In genomic region chr14:71855399-71856036, GRCh38 we compare ENCODE assay signal across 9 cellular contexts.
A peak's percentile ranks its signal among the peaks of the same experiment; 100 is the strongest.
DNase-seq lines count a peak whose midpoint lies in the region; ATAC-seq, FAIRE-seq and TF ChIP-seq lines count a peak whose summit lies in the region.
"Had no signal": no experiment of that assay in that cellular context is flagged by ENCODE, and none has a peak within 500 bp of the region (broad histone marks: within the 10 kb centered on the region; RNA-seq: fewer than 3 reads in every experiment).

No MANE protein-coding gene starts in this region.

- H3K4me1 Mint-ChIP-seq in activated naive CD4-positive, alpha-beta T cell treated with anti-CD3 and anti-CD28 coated beads for 36 hours (ENCODE audit: low read depth): peaks cover 4% of the 10 kb centered on the region
- H3K4me1 Mint-ChIP-seq: activated naive CD4-positive, alpha-beta T cell treated with anti-CD3 and anti-CD28 coated beads, Interleukin-2, amount 50 U/mL, for 24 hours had no signal

- no peak overlapping the region for H3K4me3 Mint-ChIP-seq in activated naive CD4-positive, alpha-beta T cell treated with anti-CD3 and anti-CD28 coated beads for 36 hours
- H3K4me3 Mint-ChIP-seq: activated naive CD4-positive, alpha-beta T cell treated with anti-CD3 and anti-CD28 coated beads, Interleukin-2, amount 50 U/mL, for 24 hours had no signal

- H3K9me3 Mint-ChIP-seq in activated naive CD4-positive, alpha-beta T cell treated with anti-CD3 and anti-CD28 coated beads for 36 hours: peaks cover 2% of the 10 kb centered on the region
- H3K9me3 Mint-ChIP-seq: activated naive CD4-positive, alpha-beta T cell treated with anti-CD3 and anti-CD28 coated beads, Interleukin-2, amount 50 U/mL, for 24 hours had no signal

- CTCF ChIA-PET in activated naive CD4-positive, alpha-beta T cell treated with anti-CD3 and anti-CD28 coated beads for 36 hours (lab: Charles Lee): interaction anchor here (0.5 to 2.6 kb wide), 12 partner anchors 9 to 1649 kb away, joined by 3 to 11 read pairs (median 5); no protein-coding TSS in a partner anchor

- ATAC-seq in Right ventricle myocardium superior (ENCODE audit: poor library complexity) (no peak), HG03565 (IDR thresholded peaks at IDR 0.05; ENCODE audit: unreplicated experiment) (no peak)

- H3K36me3 Mint-ChIP-seq in activated naive CD4-positive, alpha-beta T cell treated with anti-CD3 and anti-CD28 coated beads for 36 hours (ENCODE audit: low read depth): no peaks in the 10 kb centered on the region
- H3K36me3 Mint-ChIP-seq: activated naive CD4-positive, alpha-beta T cell treated with anti-CD3 and anti-CD28 coated beads, Interleukin-2, amount 50 U/mL, for 24 hours had no signal

- H3K27ac Mint-ChIP-seq in activated naive CD4-positive, alpha-beta T cell treated with anti-CD3 and anti-CD28 coated beads for 36 hours: no peak overlapping the region
- H3K27ac Mint-ChIP-seq: activated naive CD4-positive, alpha-beta T cell treated with anti-CD3 and anti-CD28 coated beads, Interleukin-2, amount 50 U/mL, for 24 hours had no signal

- intact Hi-C loops in activated naive CD4-positive, alpha-beta T cell treated with anti-CD3 and anti-CD28 coated beads for 36 hours (cut with micrococcal nuclease): loop anchor here (1.0 to 10.0 kb wide), 4 partner anchors 101 to 716 kb away; partner anchors contain the start of gene SIPA1L1
- intact Hi-C loops in Right ventricle myocardium superior (cut with DNase I): loop anchor here (10.0 kb wide), 1 partner anchor 721 kb away; no protein-coding TSS in a partner anchor

- DNase-seq in D721Med (ENCODE audit: insufficient read length, low spot score): peak; percentile 30
- DNase-seq in HS-5 (ENCODE audit: low read depth): peak; percentile 24
- DNase-seq in RCC 7860 (ENCODE audit: low spot score): peak; percentile 8
- peak; percentile 76 for DNase-seq in activated naive CD4-positive, alpha-beta T cell treated with anti-CD3 and anti-CD28 coated beads for 36 hours
- peak; percentile 82 for DNase-seq in Right ventricle myocardium superior
- DNase-seq in retina: peak; percentile 47
- no peak for DNase-seq in cortex of kidney (lab: John Stamatoyannopoulos, UW)

- peaks cover 48% of the 10 kb centered on the region for H3K27me3 Mint-ChIP-seq in activated naive CD4-positive, alpha-beta T cell treated with anti-CD3 and anti-CD28 coated beads for 36 hours (ENCODE audit: low read depth)

- peak; percentile 92 for TF ChIP-seq CTCF in D721Med (IDR thresholded peaks at IDR 0.05; ENCODE audit: insufficient read depth, missing control alignments)

- FAIRE-seq in D721Med (lab: Jason Lieb, UNC): no peak
- no peak for FAIRE-seq in RCC 7860 (lab: Jason Lieb, UNC)
